In genomic region chr19:55549500-55550320, GRCh38 we compare ENCODE assay signal across 1 cellular context.
TF ChIP-seq lines count a peak whose summit lies in the region.

No MANE protein-coding gene starts in this region.

TF ChIP-seq in HEK293, 187 proteins besides CTCF, POLR2A, EP300 and RAD21 (continued from another document and continues in another):
- TF ChIP-seq ZNF16 (tag by site-specific recombination; IDR thresholded peaks at IDR 0.05; ENCODE audit: low read depth) (no peak), ZNF202 (tag by site-specific recombination; IDR thresholded peaks at IDR 0.05; ENCODE audit: borderline replicate concordance) (no peak), ZBTB49 (tag by site-specific recombination; IDR thresholded peaks at IDR 0.05; ENCODE audit: low read depth) (no peak), ZNF223 (tag by site-specific recombination; IDR thresholded peaks at IDR 0.05) (no peak), ZNF521 (tag by site-specific recombination; IDR thresholded peaks at IDR 0.05) (no peak), ZNF830 (tag by site-specific recombination; IDR thresholded peaks at IDR 0.05; ENCODE audit: low read depth) (no peak), YY2 (tag by site-specific recombination; IDR thresholded peaks at IDR 0.05) (no peak), ZNF48 (tag by site-specific recombination; IDR thresholded peaks at IDR 0.05) (no peak), ZNF544 (tag by site-specific recombination; IDR thresholded peaks at IDR 0.05) (no peak), ZNF530 (tag by site-specific recombination; IDR thresholded peaks at IDR 0.05; ENCODE audit: low read depth) (no peak), ZNF19 (tag by site-specific recombination; IDR thresholded peaks at IDR 0.05; ENCODE audit: low read depth) (no peak), PRDM10 (tag by site-specific recombination; IDR thresholded peaks at IDR 0.05) (peak; percentile 58), ZNF670 (tag by site-specific recombination; IDR thresholded peaks at IDR 0.05; ENCODE audit: low read depth) (no peak), ZFHX2 (tag by site-specific recombination; conservative IDR thresholded peaks at IDR 0.05) (peak; percentile 23), ZNF558 (tag by site-specific recombination; IDR thresholded peaks at IDR 0.05) (no peak), ZNF792 (tag by site-specific recombination; IDR thresholded peaks at IDR 0.05) (no peak), ZNF398 (tag by site-specific recombination; IDR thresholded peaks at IDR 0.05) (no peak), ZNF140 (tag by site-specific recombination; IDR thresholded peaks at IDR 0.05) (no peak), KLF8 (tag by site-specific recombination; IDR thresholded peaks at IDR 0.05) (0 out of 2 replicates have a peak, but pooled peaks have one; percentile 16), ZNF324 (tag by site-specific recombination; IDR thresholded peaks at IDR 0.05) (no peak), ZNF146 (tag by site-specific recombination; IDR thresholded peaks at IDR 0.05) (no peak), IKZF3 (tag by site-specific recombination; IDR thresholded peaks at IDR 0.05) (no peak), TRIM28 (IDR thresholded peaks at IDR 0.05; ENCODE audit: borderline replicate concordance, low read length) (0 out of 2 replicates have a peak, but pooled peaks have one; percentile 23), ZNF311 (tag by site-specific recombination; IDR thresholded peaks at IDR 0.05; ENCODE audit: borderline replicate concordance) (no peak), TSHZ1 (tag by site-specific recombination; IDR thresholded peaks at IDR 0.05; ENCODE audit: borderline replicate concordance) (no peak), ZNF785 (tag by site-specific recombination; IDR thresholded peaks at IDR 0.05) (no peak), ZBTB21 (tag by site-specific recombination; IDR thresholded peaks at IDR 0.05) (no peak), ZFP37 (tag by site-specific recombination; IDR thresholded peaks at IDR 0.05) (no peak), ZNF549 (tag by site-specific recombination; IDR thresholded peaks at IDR 0.05) (no peak), ZNF776 (tag by site-specific recombination; IDR thresholded peaks at IDR 0.05; ENCODE audit: borderline replicate concordance) (no peak), ZNF121 (tag by site-specific recombination; IDR thresholded peaks at IDR 0.05) (no peak), WT1 (tag by site-specific recombination; IDR thresholded peaks at IDR 0.05) (no peak)
- TF ChIP-seq, protein P1, sequence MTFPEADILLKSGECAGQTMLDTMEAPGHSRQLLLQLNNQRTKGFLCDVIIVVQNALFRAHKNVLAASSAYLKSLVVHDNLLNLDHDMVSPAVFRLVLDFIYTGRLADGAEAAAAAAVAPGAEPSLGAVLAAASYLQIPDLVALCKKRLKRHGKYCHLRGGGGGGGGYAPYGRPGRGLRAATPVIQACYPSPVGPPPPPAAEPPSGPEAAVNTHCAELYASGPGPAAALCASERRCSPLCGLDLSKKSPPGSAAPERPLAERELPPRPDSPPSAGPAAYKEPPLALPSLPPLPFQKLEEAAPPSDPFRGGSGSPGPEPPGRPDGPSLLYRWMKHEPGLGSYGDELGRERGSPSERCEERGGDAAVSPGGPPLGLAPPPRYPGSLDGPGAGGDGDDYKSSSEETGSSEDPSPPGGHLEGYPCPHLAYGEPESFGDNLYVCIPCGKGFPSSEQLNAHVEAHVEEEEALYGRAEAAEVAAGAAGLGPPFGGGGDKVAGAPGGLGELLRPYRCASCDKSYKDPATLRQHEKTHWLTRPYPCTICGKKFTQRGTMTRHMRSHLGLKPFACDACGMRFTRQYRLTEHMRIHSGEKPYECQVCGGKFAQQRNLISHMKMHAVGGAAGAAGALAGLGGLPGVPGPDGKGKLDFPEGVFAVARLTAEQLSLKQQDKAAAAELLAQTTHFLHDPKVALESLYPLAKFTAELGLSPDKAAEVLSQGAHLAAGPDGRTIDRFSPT (tag by site-specific recombination; IDR thresholded peaks at IDR 0.05) = 0 out of 2 replicates have a peak, but pooled peaks have one; percentile 22
- TF ChIP-seq, protein P2, sequence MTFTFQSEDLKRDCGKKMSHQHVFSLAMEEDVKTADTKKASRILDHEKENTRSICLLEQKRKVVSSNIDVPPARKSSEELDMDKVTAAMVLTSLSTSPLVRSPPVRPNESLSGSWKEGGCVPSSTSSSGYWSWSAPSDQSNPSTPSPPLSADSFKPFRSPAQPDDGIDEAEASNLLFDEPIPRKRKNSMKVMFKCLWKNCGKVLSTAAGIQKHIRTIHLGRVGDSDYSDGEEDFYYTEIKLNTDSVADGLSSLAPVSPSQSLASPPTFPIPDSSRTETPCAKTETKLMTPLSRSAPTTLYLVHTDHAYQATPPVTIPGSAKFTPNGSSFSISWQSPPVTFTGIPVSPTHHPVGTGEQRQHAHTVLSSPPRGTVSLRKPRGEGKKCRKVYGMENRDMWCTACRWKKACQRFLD (tag by site-specific recombination; IDR thresholded peaks at IDR 0.05) = no peak
- TF ChIP-seq, protein P3, sequence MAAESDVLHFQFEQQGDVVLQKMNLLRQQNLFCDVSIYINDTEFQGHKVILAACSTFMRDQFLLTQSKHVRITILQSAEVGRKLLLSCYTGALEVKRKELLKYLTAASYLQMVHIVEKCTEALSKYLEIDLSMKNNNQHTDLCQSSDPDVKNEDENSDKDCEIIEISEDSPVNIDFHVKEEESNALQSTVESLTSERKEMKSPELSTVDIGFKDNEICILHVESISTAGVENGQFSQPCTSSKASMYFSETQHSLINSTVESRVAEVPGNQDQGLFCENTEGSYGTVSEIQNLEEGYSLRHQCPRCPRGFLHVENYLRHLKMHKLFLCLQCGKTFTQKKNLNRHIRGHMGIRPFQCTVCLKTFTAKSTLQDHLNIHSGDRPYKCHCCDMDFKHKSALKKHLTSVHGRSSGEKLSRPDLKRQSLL (tag by site-specific recombination; IDR thresholded peaks at IDR 0.05) = 0 out of 2 replicates have a peak, but pooled peaks have one; percentile 13
- TF ChIP-seq, protein P4, sequence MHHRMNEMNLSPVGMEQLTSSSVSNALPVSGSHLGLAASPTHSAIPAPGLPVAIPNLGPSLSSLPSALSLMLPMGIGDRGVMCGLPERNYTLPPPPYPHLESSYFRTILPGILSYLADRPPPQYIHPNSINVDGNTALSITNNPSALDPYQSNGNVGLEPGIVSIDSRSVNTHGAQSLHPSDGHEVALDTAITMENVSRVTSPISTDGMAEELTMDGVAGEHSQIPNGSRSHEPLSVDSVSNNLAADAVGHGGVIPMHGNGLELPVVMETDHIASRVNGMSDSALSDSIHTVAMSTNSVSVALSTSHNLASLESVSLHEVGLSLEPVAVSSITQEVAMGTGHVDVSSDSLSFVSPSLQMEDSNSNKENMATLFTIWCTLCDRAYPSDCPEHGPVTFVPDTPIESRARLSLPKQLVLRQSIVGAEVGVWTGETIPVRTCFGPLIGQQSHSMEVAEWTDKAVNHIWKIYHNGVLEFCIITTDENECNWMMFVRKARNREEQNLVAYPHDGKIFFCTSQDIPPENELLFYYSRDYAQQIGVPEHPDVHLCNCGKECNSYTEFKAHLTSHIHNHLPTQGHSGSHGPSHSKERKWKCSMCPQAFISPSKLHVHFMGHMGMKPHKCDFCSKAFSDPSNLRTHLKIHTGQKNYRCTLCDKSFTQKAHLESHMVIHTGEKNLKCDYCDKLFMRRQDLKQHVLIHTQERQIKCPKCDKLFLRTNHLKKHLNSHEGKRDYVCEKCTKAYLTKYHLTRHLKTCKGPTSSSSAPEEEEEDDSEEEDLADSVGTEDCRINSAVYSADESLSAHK (tag by site-specific recombination; IDR thresholded peaks at IDR 0.05) = no peak
- TF ChIP-seq, protein P5, sequence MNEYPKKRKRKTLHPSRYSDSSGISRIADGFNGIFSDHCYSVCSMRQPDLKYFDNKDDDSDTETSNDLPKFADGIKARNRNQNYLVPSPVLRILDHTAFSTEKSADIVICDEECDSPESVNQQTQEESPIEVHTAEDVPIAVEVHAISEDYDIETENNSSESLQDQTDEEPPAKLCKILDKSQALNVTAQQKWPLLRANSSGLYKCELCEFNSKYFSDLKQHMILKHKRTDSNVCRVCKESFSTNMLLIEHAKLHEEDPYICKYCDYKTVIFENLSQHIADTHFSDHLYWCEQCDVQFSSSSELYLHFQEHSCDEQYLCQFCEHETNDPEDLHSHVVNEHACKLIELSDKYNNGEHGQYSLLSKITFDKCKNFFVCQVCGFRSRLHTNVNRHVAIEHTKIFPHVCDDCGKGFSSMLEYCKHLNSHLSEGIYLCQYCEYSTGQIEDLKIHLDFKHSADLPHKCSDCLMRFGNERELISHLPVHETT (tag by site-specific recombination; IDR thresholded peaks at IDR 0.05) = no peak
